1 cellular context compared by ENCODE assay signal in genomic region chr19:8355631-8356402, GRCh38.
TF ChIP-seq lines count a peak whose summit lies in the region.

No MANE protein-coding gene starts in this region.

TF ChIP-seq in HCT116, 20 proteins besides CTCF, POLR2A, EP300 and RAD21 (continued from another document):
- TF ChIP-seq REST (IDR thresholded peaks at IDR 0.05; ENCODE audit: low read depth), result no peak
- peak; percentile 75 for TF ChIP-seq EGR1 (IDR thresholded peaks at IDR 0.05; ENCODE audit: low read depth)
- no peak for TF ChIP-seq SIN3A (IDR thresholded peaks at IDR 0.05; ENCODE audit: low read depth)
- TF ChIP-seq FOSL1 (IDR thresholded peaks at IDR 0.05; ENCODE audit: low read depth), result peak; percentile 87
- TF ChIP-seq CEBPB (IDR thresholded peaks at IDR 0.05; ENCODE audit: low read depth), result no peak; the same call in 1 of the 2 replicates
- TF ChIP-seq, protein P1, sequence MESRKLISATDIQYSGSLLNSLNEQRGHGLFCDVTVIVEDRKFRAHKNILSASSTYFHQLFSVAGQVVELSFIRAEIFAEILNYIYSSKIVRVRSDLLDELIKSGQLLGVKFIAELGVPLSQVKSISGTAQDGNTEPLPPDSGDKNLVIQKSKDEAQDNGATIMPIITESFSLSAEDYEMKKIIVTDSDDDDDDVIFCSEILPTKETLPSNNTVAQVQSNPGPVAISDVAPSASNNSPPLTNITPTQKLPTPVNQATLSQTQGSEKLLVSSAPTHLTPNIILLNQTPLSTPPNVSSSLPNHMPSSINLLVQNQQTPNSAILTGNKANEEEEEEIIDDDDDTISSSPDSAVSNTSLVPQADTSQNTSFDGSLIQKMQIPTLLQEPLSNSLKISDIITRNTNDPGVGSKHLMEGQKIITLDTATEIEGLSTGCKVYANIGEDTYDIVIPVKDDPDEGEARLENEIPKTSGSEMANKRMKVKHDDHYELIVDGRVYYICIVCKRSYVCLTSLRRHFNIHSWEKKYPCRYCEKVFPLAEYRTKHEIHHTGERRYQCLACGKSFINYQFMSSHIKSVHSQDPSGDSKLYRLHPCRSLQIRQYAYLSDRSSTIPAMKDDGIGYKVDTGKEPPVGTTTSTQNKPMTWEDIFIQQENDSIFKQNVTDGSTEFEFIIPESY (IDR thresholded peaks at IDR 0.05; ENCODE audit: extremely low read depth, insufficient replicate concordance, low read length), result no peak
- peak; percentile 94 for TF ChIP-seq JUND (IDR thresholded peaks at IDR 0.05)
- TF ChIP-seq YY1 (IDR thresholded peaks at IDR 0.05; ENCODE audit: extremely low read depth, insufficient replicate concordance, low read depth, low read length), result no peak
